Comparison of ENCODE assay signal across 32 cellular contexts in the genomic region with DNA sequence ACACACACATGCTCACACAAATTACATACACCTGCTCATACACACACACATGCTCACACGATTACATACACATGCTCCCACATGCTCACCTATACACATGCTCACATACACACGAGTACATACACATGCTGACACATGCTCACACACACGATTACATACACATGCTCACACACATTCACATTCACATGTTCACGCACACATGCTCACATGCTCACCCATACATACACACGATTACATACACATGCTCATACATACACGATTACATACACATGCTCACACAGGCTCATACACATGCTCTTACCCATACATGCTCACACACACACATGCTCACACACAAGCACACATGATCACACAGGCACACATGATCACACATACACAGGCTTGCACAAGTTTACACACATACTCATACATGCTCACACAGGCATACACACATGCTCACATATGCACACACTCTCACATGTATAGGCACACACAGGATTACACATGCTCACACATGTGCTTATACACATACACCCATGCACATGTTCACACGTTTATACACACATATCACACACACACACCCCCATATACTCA.
"Had no signal": no experiment of that assay in that cellular context is flagged by ENCODE, and none has a peak within 500 bp of the region (broad histone marks: within the 10 kb centered on the region; RNA-seq: fewer than 3 reads in every experiment).

No MANE protein-coding gene starts in this region.

- H3K36me3 ChIP-seq: brain microvascular endothelial cell, esophagus squamous epithelium, WERI-Rb-1 had no signal

- H3K4me3 ChIP-seq: esophagus squamous epithelium, gastroesophageal sphincter had no signal

- H3K27me3 ChIP-seq: brain microvascular endothelial cell, esophagus squamous epithelium, gastroesophageal sphincter had no signal

- ATAC-seq: activated CD4-positive, CD25-positive, alpha-beta regulatory T cell treated with anti-CD3 and anti-CD28 coated beads, Interleukin-2, amount 50 U/mL, for 24 hours; activated CD8-positive, alpha-beta T cell treated with anti-CD3 and anti-CD28 coated beads for 36 hours; activated T-cell treated with anti-CD3 and anti-CD28 coated beads, Interleukin-2, amount 50 U/mL, for 4 hours; activated T-helper 17 cell treated with anti-CD3 and anti-CD28 coated beads, Interleukin-2, amount 50 U/mL, for 72 hours; gastroesophageal sphincter; T-helper 17 cell had no signal

- H3K9me3 ChIP-seq: esophagus squamous epithelium, gastroesophageal sphincter had no signal

- H3K4me1 ChIP-seq: esophagus squamous epithelium, gastroesophageal sphincter had no signal

- FAIRE-seq: astrocyte, colon, endometrium, endothelial cell of umbilical vein had no signal

- H3K27ac ChIP-seq: brain microvascular endothelial cell, epithelial cell of prostate, esophagus squamous epithelium, gastroesophageal sphincter, WERI-Rb-1 had no signal

- DNase-seq: activated B cell treated with CpG ODN at 0.5 μM for 24 hours; activated CD4-positive, alpha-beta T cell treated with anti-CD3 and anti-CD28 coated beads for 48 hours; activated CD4-positive, alpha-beta T cell treated with anti-CD3 and anti-CD28 coated beads, Interleukin-2, amount 50 U/mL, for 1 hour; activated CD4-positive, alpha-beta T cell treated with anti-CD3 and anti-CD28 coated beads, Interleukin-2, amount 50 U/mL, for 48 hours; activated CD8-positive, alpha-beta memory T cell treated with anti-CD3 and anti-CD28 coated beads for 24 hours; activated CD8-positive, alpha-beta T cell treated with anti-CD3 and anti-CD28 coated beads for 36 hours; activated effector memory CD4-positive, alpha-beta T cell treated with Interleukin-2 at 50 U/mL for 16 hours; activated gamma-delta T cell treated with Interleukin-2 at 50 U/mL for 16 hours; activated naive CD4-positive, alpha-beta T cell treated with anti-CD3 and anti-CD28 coated beads, Interleukin-2, amount 50 U/mL, for 16 hours; activated naive CD4-positive, alpha-beta T cell treated with Interleukin-2 at 50 U/mL for 16 hours; activated T-cell treated with anti-CD3 and anti-CD28 coated beads, Interleukin-2, amount 50 U/mL, for 4 hours; amniotic stem cell; anterior cingulate cortex; brain microvascular endothelial cell; caudate nucleus; cortex of kidney; dermis blood vessel endothelial cell; effector CD8-positive, alpha-beta T cell; esophagus squamous epithelium; foreskin melanocyte; T-helper 1 cell; T-helper 17 cell; T1000; WERI-Rb-1 had no signal
